8 cellular contexts compared by ENCODE assay signal in genomic region chr9:99818439-99818992, GRCh38. TPM values are rescaled to one million over a fixed set of nuclear protein-coding genes. Genes with fewer than 3 reads are reported as not detected.
DNase-seq lines count a peak whose midpoint lies in the region; ATAC-seq, FAIRE-seq and TF ChIP-seq lines count a peak whose summit lies in the region.

No MANE protein-coding gene starts in this region.

- H3K4me1 ChIP-seq in HepG2 (ENCODE audit: insufficient read depth, low read length) (peaks cover 32% of the 10 kb centered on the region), transverse colon (peaks cover 9 to 36% (median 30%) of the 10 kb centered on the region in 4 donors)

- peak overlapping the region; percentile 99 for H3K4me3 Mint-ChIP-seq in activated naive CD4-positive, alpha-beta T cell treated with anti-CD3 and anti-CD28 coated beads, Interleukin-2, amount 50 U/mL, for 24 hours
- H3K4me3 Mint-ChIP-seq in activated naive CD8-positive, alpha-beta T cell treated with anti-CD3 and anti-CD28 coated beads for 36 hours = peak overlapping the region; percentile 96

- H3K79me2 ChIP-seq in HepG2 (ENCODE audit: insufficient read depth, low read length) = peaks cover 5% of the 10 kb centered on the region

- 54% methylated on average over 7 of the region's 7 CpGs for WGBS in HepG2 (ENCODE audit: low lambda C conversion rate)
- WGBS in transverse colon (ENCODE audit: low coverage in 1 of 2), 2 donors = 19 to 56% methylated on average over 2 to 7 of the region's 7 CpGs

- peaks cover 9% of the 10 kb centered on the region for H3K27me3 Mint-ChIP-seq in activated naive CD4-positive, alpha-beta T cell treated with anti-CD3 and anti-CD28 coated beads, Interleukin-2, amount 50 U/mL, for 24 hours
- no peaks in the 10 kb centered on the region for H3K27me3 Mint-ChIP-seq in activated naive CD8-positive, alpha-beta T cell treated with anti-CD3 and anti-CD28 coated beads for 36 hours

- FAIRE-seq in HepG2 (lab: Jason Lieb, UNC) = no peak

- H3K27ac ChIP-seq in HepG2 (ENCODE audit: extremely low read length, insufficient read depth, low read length) (no peak overlapping the region), transverse colon (peak overlapping the region; percentile 90 to 97 (median 94))

- H4K20me1 ChIP-seq in HepG2 (ENCODE audit: insufficient read depth, low read length) = 0 out of 2 replicates have a peak, but pooled peaks cover 3% of the 10 kb centered on the region

- peak overlapping the region; percentile 95 for H3K9ac ChIP-seq in HepG2 (ENCODE audit: insufficient read depth, low read depth, low read length)

- peak overlapping the region; percentile 71 for H3K27ac Mint-ChIP-seq in activated naive CD4-positive, alpha-beta T cell treated with anti-CD3 and anti-CD28 coated beads, Interleukin-2, amount 50 U/mL, for 24 hours
- H3K27ac Mint-ChIP-seq in activated naive CD8-positive, alpha-beta T cell treated with anti-CD3 and anti-CD28 coated beads for 36 hours = peak overlapping the region; percentile 98

- no peaks in the 10 kb centered on the region for H3K9me3 Mint-ChIP-seq in activated naive CD4-positive, alpha-beta T cell treated with anti-CD3 and anti-CD28 coated beads, Interleukin-2, amount 50 U/mL, for 24 hours
- H3K9me3 Mint-ChIP-seq in activated naive CD8-positive, alpha-beta T cell treated with anti-CD3 and anti-CD28 coated beads for 36 hours = no peaks in the 10 kb centered on the region

- peak overlapping the region; percentile 81 for H3K4me2 ChIP-seq in HepG2 (ENCODE audit: low read depth, low read length)

- ATAC-seq in HepG2 = no peak

- TF ChIP-seq POLR2A in HepG2 (IDR thresholded peaks at IDR 0.05; ENCODE audit: insufficient read depth in 1 of 2, low read depth in 2 of 2, low read length in 2 of 2) = no peak
- TF ChIP-seq POLR2A in transverse colon (IDR thresholded peaks at IDR 0.05) = no peak

- no peak overlapping the region for H2AFZ ChIP-seq in HepG2 (ENCODE audit: low read length)

- H3K36me3 ChIP-seq in HepG2 (replicated peaks in 1 of 2; ENCODE audit: control insufficient read depth in 1 of 2, insufficient read depth in 2 of 2, low read length in 2 of 2) = no peaks in the 10 kb centered on the region
- no peaks in the 10 kb centered on the region for H3K36me3 ChIP-seq in transverse colon

- POLR2A ChIA-PET in HepG2 (lab: Yijun Ruan, JAX) = interaction anchor here (0.8 kb wide), 1 partner anchor 597 kb away, joined by 6 read pairs; the partner anchor contains the start of genes ALG2 and SEC61B

- no peak for TF ChIP-seq CTCF in HepG2 (CRISPR knock-in tag; IDR thresholded peaks at IDR 0.05)
- no peak for TF ChIP-seq CTCF in transverse colon (IDR thresholded peaks at IDR 0.05)

- no peaks in the 10 kb centered on the region for H3K36me3 Mint-ChIP-seq in activated naive CD4-positive, alpha-beta T cell treated with anti-CD3 and anti-CD28 coated beads, Interleukin-2, amount 50 U/mL, for 24 hours
- H3K36me3 Mint-ChIP-seq in activated naive CD8-positive, alpha-beta T cell treated with anti-CD3 and anti-CD28 coated beads for 36 hours = peaks cover 3% of the 10 kb centered on the region

- intact Hi-C loops in HepG2 (cut with micrococcal nuclease; ENCODE audit: unreplicated experiment) (no loop called here), transverse colon (cut with DNase I; ENCODE audit: low total_unique reads) (no loop called here)

- peaks cover 0 to 13% of the 10 kb centered on the region in 2 experiments; a peak in 4 of 5 replicates for H3K27me3 ChIP-seq in HepG2 (ENCODE audit: control insufficient read depth in 1 of 2, insufficient read depth in 2 of 2, low read length in 2 of 2)
- peaks cover 15% of the 10 kb centered on the region for H3K27me3 ChIP-seq in transverse colon

- TF ChIP-seq EP300 in HepG2 (IDR thresholded peaks at IDR 0.05; ENCODE audit: low read depth in 2 of 2, low read length in 2 of 2) (no peak), HepG2 (CRISPR knock-in tag; IDR thresholded peaks at IDR 0.05; ENCODE audit: borderline replicate concordance) (no peak), transverse colon (IDR thresholded peaks at IDR 0.05; ENCODE audit: low read depth) (no peak)

- BruUV-seq in HepG2 (replicated peaks; lab: Mats Ljungman, UMichigan) = TSS peak; percentile 65

- CTCF ChIA-PET in HepG2 (lab: Yijun Ruan, JAX; ENCODE audit: low intra/inter-chr PET ratio, low total read pairs) = no interaction called here

- in situ Hi-C loops in HepG2 (cut with HindIII; ENCODE audit: extremely low pct_ligation_motif_present, low pct_unique_long_range_greater_than_20kb) = no loop called here
- in situ Hi-C loops in transverse colon (cut with MboI; ENCODE audit: low pct_ligation_motif_present in 1 of 4, low pct_unique_long_range_greater_than_20kb in 1 of 4, low sequenced_read_pairs in 3 of 4) = loop anchor here in 3 of 4 donors (25.0 kb wide), 2 partner anchors 194 to 519 kb away; no protein-coding TSS in a partner anchor

- no peak for DNase-seq in activated naive CD4-positive, alpha-beta T cell (lab: John Stamatoyannopoulos, UW)
- no peak for DNase-seq in activated naive CD8-positive, alpha-beta T cell treated with anti-CD3 and anti-CD28 coated beads for 36 hours
- DNase-seq in HepG2 (ENCODE audit: low spot score) (no peak), transverse colon (no peak), iPS-NIHi11 (ENCODE audit: low spot score) (no peak), NOMO-1 (lab: John Stamatoyannopoulos, UW; ENCODE audit: unreplicated experiment in 2 of 2) (no peak), AG08396 (ENCODE audit: low spot score) (no peak)

- peaks cover 38% of the 10 kb centered on the region for H3K4me1 Mint-ChIP-seq in activated naive CD4-positive, alpha-beta T cell treated with anti-CD3 and anti-CD28 coated beads, Interleukin-2, amount 50 U/mL, for 24 hours
- H3K4me1 Mint-ChIP-seq in activated naive CD8-positive, alpha-beta T cell treated with anti-CD3 and anti-CD28 coated beads for 36 hours = peaks cover 51% of the 10 kb centered on the region

- H3K9me3 ChIP-seq in HepG2 (ENCODE audit: low read length) = no peaks in the 10 kb centered on the region
- H3K9me3 ChIP-seq in transverse colon = no peaks in the 10 kb centered on the region

- H3K4me3 ChIP-seq in HepG2 (replicated peaks in 1 of 3; ENCODE audit: insufficient read depth in 1 of 3, low read depth in 2 of 3, low read length in 3 of 3) (peak overlapping the region; percentile 78 to 90 (median 89); a peak in 5 of 6 replicates), transverse colon (peak overlapping the region in 3 of 4 donors; percentile 66 to 79 (median 69))

- no peak for TF ChIP-seq RAD21 in HepG2 (CRISPR knock-in tag; IDR thresholded peaks at IDR 0.05)

TF ChIP-seq in HepG2, 621 proteins besides CTCF, POLR2A, EP300 and RAD21:
- TF ChIP-seq IRF2 (CRISPR knock-in tag; IDR thresholded peaks at IDR 0.05) = no peak

RNA-seq across cellular contexts. Expression of gene NR4A3, which starts 3.2 kb away (rescaled TPM):
- total RNA-seq in activated naive CD8-positive, alpha-beta T cell treated with anti-CD3 and anti-CD28 coated beads for 36 hours = 10 to 100 TPM; 35.7 to 36.9 TPM
- total RNA-seq in HepG2 (2016; rRNA removed; fragmentation: Illumina TruSeq; extraction: Trizol) (0.02 TPM in 1 of 2 replicates, not detected in the other), transverse colon (1 to 10 TPM in 2 of 4 donors, under 1 TPM in 2; 0.48 to 3.4 (median 1.3) TPM)
- not detected in 2 replicates for total RNA-seq in HepG2 (2016; cell fraction: cytosol; rRNA removed; fragmentation: Illumina TruSeq; extraction: Trizol; ENCODE audit: low read depth)
- total RNA-seq in HepG2 (2016; cell fraction: insoluble cytoplasmic fraction; rRNA removed; fragmentation: Illumina TruSeq; extraction: Trizol) = 0.03 TPM in 1 of 2 replicates, not detected in the other
- 0.03 TPM in 1 of 2 replicates, not detected in the other for total RNA-seq in HepG2 (2016; cell fraction: membrane; rRNA removed; fragmentation: Illumina TruSeq; extraction: Trizol)
- 0.25 and 0.31 TPM in 2 replicates for total RNA-seq in HepG2 (2016; cell fraction: nucleus; rRNA removed; fragmentation: Illumina TruSeq; extraction: Trizol)
- polyA plus RNA-seq in HepG2 (2011; rRNA removed) = 0.03 and 0.09 TPM in 2 replicates
- 0.03 TPM in 1 of 2 replicates, not detected in the other for polyA plus RNA-seq in HepG2 (2011; cell fraction: cytosol; rRNA removed)
- 0.09 and 0.14 TPM in 2 replicates for polyA plus RNA-seq in HepG2 (2011; cell fraction: nucleus; rRNA removed)
- 0.07 TPM in 1 of 2 replicates, not detected in the other for polyA plus RNA-seq in HepG2 (2012)
- polyA plus RNA-seq in HepG2 (2016; cell fraction: cytosol; fragmentation: Illumina TruSeq; extraction: Trizol; ENCODE audit: low read depth) = not detected in 2 replicates
- polyA plus RNA-seq in HepG2 (2016; cell fraction: insoluble cytoplasmic fraction; fragmentation: Illumina TruSeq; extraction: Trizol; ENCODE audit: low read depth) = 0.04 and 0.07 TPM in 2 replicates
- not detected in 2 replicates for polyA plus RNA-seq in HepG2 (2016; cell fraction: membrane; fragmentation: Illumina TruSeq; extraction: Trizol; ENCODE audit: low read depth)
- not detected in 2 replicates for polyA plus RNA-seq in HepG2 (2016; cell fraction: nucleus; fragmentation: Illumina TruSeq; extraction: Trizol; ENCODE audit: insufficient read depth, low read depth)
- polyA minus RNA-seq in HepG2 (2011; rRNA and poly(A)+ RNA removed; ENCODE audit: low replicate concordance) = 0.06 and 5.7 TPM in 2 replicates
- 0.18 TPM in 1 of 2 replicates, not detected in the other for polyA minus RNA-seq in HepG2 (2011; cell fraction: cytosol; rRNA and poly(A)+ RNA removed)
- polyA minus RNA-seq in HepG2 (2011; cell fraction: nucleus; rRNA and poly(A)+ RNA removed) = 0.50 and 0.64 TPM in 2 replicates

Comparison
In these comparisons a context has a peak if more than half of its experiments do, and no peak if none do; other contexts are left out.
1. RNA of gene NR4A3, which starts 3.2 kb away (total RNA-seq): 35.7 to 36.9 TPM in activated naive CD8-positive, alpha-beta T cell treated with anti-CD3 and anti-CD28 coated beads for 36 hours; 0.48 to 3.4 TPM in transverse colon and 0.02 to 0.31 TPM in HepG2; every median in the first group is over 4 times any median in the second.